ENCODE assay signal across 27 cellular contexts in the genomic region with DNA sequence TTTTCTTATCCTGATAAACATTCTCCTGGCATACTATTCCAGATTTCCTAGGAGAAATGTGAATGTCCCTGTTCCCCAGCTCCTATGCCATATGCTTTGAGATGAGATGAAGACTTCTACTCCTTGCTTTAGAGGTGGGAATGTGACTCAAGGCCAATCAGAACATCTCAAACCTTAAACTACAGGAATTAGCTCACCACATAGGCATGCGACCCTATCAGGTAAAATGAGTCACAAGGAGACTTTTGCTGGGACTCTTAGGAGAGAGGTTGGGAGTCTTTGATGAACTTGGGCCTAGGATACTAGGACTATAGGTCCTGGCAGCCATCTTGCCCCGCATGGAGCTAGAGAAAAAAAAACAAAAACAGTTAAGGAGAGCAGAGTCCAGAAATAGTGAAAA. TPM values are rescaled to one million over a fixed set of nuclear protein-coding genes. Genes with fewer than 3 reads are reported as not detected.
DNase-seq lines count a peak whose midpoint lies in the region; ATAC-seq, FAIRE-seq and TF ChIP-seq lines count a peak whose summit lies in the region.
"Had no signal": no experiment of that assay in that cellular context is flagged by ENCODE, and none has a peak within 500 bp of the region (broad histone marks: within the 10 kb centered on the region; RNA-seq: fewer than 3 reads in every experiment).

No MANE protein-coding gene starts in this region.

- H3K9me3 ChIP-seq in HCT116 (ENCODE audit: control insufficient read depth in 1 of 2, insufficient read depth in 1 of 2, low read depth in 1 of 2, low read length in 2 of 2) (no peaks in the 10 kb centered on the region), endothelial cell of umbilical vein (replicated peaks; ENCODE audit: control insufficient read depth, insufficient read depth, low read length) (no peaks in the 10 kb centered on the region), osteoblast (ENCODE audit: low read depth, low read length) (no peaks in the 10 kb centered on the region)
- H3K9me3 ChIP-seq: HAP-1, neutrophil, prostate gland, suprapubic skin had no signal

- H2AFZ ChIP-seq in HCT116 (ENCODE audit: low read depth, low read length, poor library complexity, severe bottlenecking) (peak overlapping the region; percentile 92), endothelial cell of umbilical vein (ENCODE audit: low read depth, low read length) (peak overlapping the region; percentile 48), osteoblast (ENCODE audit: low read length) (no peak overlapping the region)

- H3K9me2 ChIP-seq in HCT116 (ENCODE audit: insufficient read depth): no peaks in the 10 kb centered on the region

- no peak for FAIRE-seq in endothelial cell of umbilical vein (lab: Jason Lieb, UNC)
- FAIRE-seq: GM18507 had no signal

- H3K4me1 ChIP-seq in HCT116 (ENCODE audit: control insufficient read depth in 1 of 2, insufficient read depth in 2 of 2, low read length in 2 of 2) (peaks cover 15 to 28% of the 10 kb centered on the region in 2 experiments), endothelial cell of umbilical vein (ENCODE audit: control insufficient read depth, extremely low read depth, insufficient read depth, low read length) (peaks cover 17% of the 10 kb centered on the region), osteoblast (ENCODE audit: insufficient read depth, low read length) (peaks cover 27% of the 10 kb centered on the region)
- H3K4me1 ChIP-seq: prostate gland had no signal

- dilution Hi-C loops in endothelial cell of umbilical vein (cut with MboI; ENCODE audit: extremely low pct_ligation_motif_present, low sequenced_read_pairs): no loop called here

- no peak for TF ChIP-seq POLR2A in HCT116 (IDR thresholded peaks at IDR 0.05; ENCODE audit: borderline replicate concordance, extremely low read depth, insufficient read depth, insufficient read length)
- no peak for TF ChIP-seq POLR2A in endothelial cell of umbilical vein (IDR thresholded peaks at IDR 0.05; ENCODE audit: low read depth, low read length)

- CTCF ChIA-PET in HCT116 (lab: Charles Lee) (no interaction called here), RWPE1 (lab: Yijun Ruan, JAX) (interaction anchor here (0.5 to 0.6 kb wide), 2 partner anchors 21 to 786 kb away, joined by 4 to 7 read pairs; no protein-coding TSS in a partner anchor), endothelial cell of umbilical vein (lab: Charles Lee) (interaction anchor here (1.0 kb wide), 1 partner anchor 8 kb away, joined by 3 read pairs; no protein-coding TSS in a partner anchor)

- H3K27ac ChIP-seq in HCT116 (ENCODE audit: low read depth, low read length) (no peak overlapping the region), RWPE1 (no peak overlapping the region), endothelial cell of umbilical vein (ENCODE audit: insufficient read depth, low read depth, low read length) (no peak overlapping the region), osteoblast (ENCODE audit: low read depth, low read length) (no peak overlapping the region)
- H3K27ac ChIP-seq: neutrophil, prostate gland, suprapubic skin, WERI-Rb-1 had no signal

- H3K4me2 ChIP-seq in HCT116 (ENCODE audit: low read length) (peak overlapping the region; percentile 63), endothelial cell of umbilical vein (ENCODE audit: insufficient read depth, low read length) (peak overlapping the region; percentile 16), osteoblast (ENCODE audit: insufficient read depth, low read length) (no peak overlapping the region)

- intact Hi-C loops in HCT116 (cut with micrococcal nuclease) (no loop called here), endothelial cell of umbilical vein (cut with micrococcal nuclease) (no loop called here)

- H3K36me3 ChIP-seq in HCT116 (ENCODE audit: control insufficient read depth in 1 of 2, insufficient read depth in 2 of 2, low read length in 2 of 2) (0 out of 4 replicates have a peak, but pooled peaks cover 0 to 3% of the 10 kb centered on the region in 2 experiments), endothelial cell of umbilical vein (ENCODE audit: control insufficient read depth in 2 of 2, extremely low read depth in 1 of 2, insufficient read depth in 2 of 2, low read length in 2 of 2) (peaks cover 1 to 2% of the 10 kb centered on the region in 2 experiments), osteoblast (ENCODE audit: insufficient read depth, low read length) (no peaks in the 10 kb centered on the region)
- H3K36me3 ChIP-seq: HAP-1, neutrophil, prostate gland, suprapubic skin, WERI-Rb-1 had no signal

- no peak overlapping the region for H3K4me3 ChIP-seq in HCT116 (replicated peaks in 1 of 2; ENCODE audit: low read depth in 1 of 2, low read length in 2 of 2)
- H3K4me3 ChIP-seq in endothelial cell of umbilical vein (replicated peaks in 1 of 3; ENCODE audit: insufficient read depth in 1 of 3, low read depth in 1 of 3, low read length in 3 of 3): no peak overlapping the region
- no peak overlapping the region for H3K4me3 ChIP-seq in osteoblast (ENCODE audit: insufficient read depth, low read length)
- H3K4me3 ChIP-seq: HAP-1, prostate gland, suprapubic skin had no signal

- H3K27me3 ChIP-seq in HCT116 (ENCODE audit: insufficient read depth, low read length): no peaks in the 10 kb centered on the region
- H3K27me3 ChIP-seq in endothelial cell of umbilical vein (ENCODE audit: control insufficient read depth in 2 of 2, insufficient read depth in 2 of 2, low read length in 2 of 2): no peaks in the 10 kb centered on the region
- no peaks in the 10 kb centered on the region for H3K27me3 ChIP-seq in osteoblast (ENCODE audit: insufficient read depth, low read length)
- H3K27me3 ChIP-seq: neutrophil, suprapubic skin had no signal

- RAD21 ChIA-PET in HCT116 (lab: Charles Lee; ENCODE audit: low non-redundant PET in 1 of 2, low total read pairs in 2 of 2, uncharacterized antibody in 2 of 2, unreplicated experiment in 2 of 2): no interaction called here

- no peaks in the 10 kb centered on the region for H3K9me1 ChIP-seq in endothelial cell of umbilical vein (replicated peaks; ENCODE audit: control insufficient read depth, extremely low read depth, insufficient read depth, low read length)

- H3K79me2 ChIP-seq in HCT116 (ENCODE audit: insufficient read depth, low read length) (peaks cover 17% of the 10 kb centered on the region), endothelial cell of umbilical vein (ENCODE audit: control insufficient read depth, insufficient read depth, low read length) (peaks cover 2% of the 10 kb centered on the region), osteoblast (ENCODE audit: insufficient read depth, low read length) (peaks cover 4% of the 10 kb centered on the region)

- no peak for TF ChIP-seq RAD21 in HCT116 (IDR thresholded peaks at IDR 0.05; ENCODE audit: low read depth)

- BruUV-seq in HCT116 (replicated peaks; lab: Mats Ljungman, UMichigan) (no TSS peak), endothelial cell of umbilical vein (replicated peaks; lab: Mats Ljungman, UMichigan) (no TSS peak)

- ATAC-seq in HCT116 (peak; percentile 62), HG02938 (IDR thresholded peaks at IDR 0.05; ENCODE audit: unreplicated experiment) (no peak)
- ATAC-seq: activated naive CD8-positive, alpha-beta T cell treated with anti-CD3 and anti-CD28 coated beads, Interleukin-2, amount 50 U/mL, for 24 hours had no signal

- H4K20me1 ChIP-seq in HCT116 (ENCODE audit: insufficient read depth): no peaks in the 10 kb centered on the region
- H4K20me1 ChIP-seq in endothelial cell of umbilical vein (replicated peaks; ENCODE audit: control insufficient read depth, extremely low read depth, insufficient read depth, low read length): no peaks in the 10 kb centered on the region
- H4K20me1 ChIP-seq in osteoblast (ENCODE audit: insufficient read depth, low read length): no peaks in the 10 kb centered on the region

- peak; percentile 12 for DNase-seq in HCT116 (ENCODE audit: low read depth, low spot score)
- DNase-seq in RWPE1 (ENCODE audit: low spot score): peak; percentile 13
- DNase-seq in endothelial cell of umbilical vein (ENCODE audit: low read depth, low spot score): peak; percentile 29
- DNase-seq in osteoblast (ENCODE audit: insufficient read length, low spot score, missing footprints): peak; percentile 27
- no peak for DNase-seq in anterior cingulate cortex (lab: John Stamatoyannopoulos, UW)
- DNase-seq in HT-29 (ENCODE audit: low spot score): no peak
- no peak for DNase-seq in NCI-H146 treated with DMSO at 0.1 percent for 48 hours (lab: John Stamatoyannopoulos, UW; ENCODE audit: unreplicated experiment)
- DNase-seq: activated CD4-positive, alpha-beta T cell treated with anti-CD3 and anti-CD28 coated beads, Interleukin-2, amount 10 ng/mL, durations not matched to agents 24 days and 14 days; activated gamma-delta T cell; activated naive CD8-positive, alpha-beta T cell treated with anti-CD3 and anti-CD28 coated beads, Interleukin-2, amount 50 U/mL, for 24 hours; activated T-cell treated with anti-CD3 and anti-CD28 coated beads, Interleukin-2, amount 50 U/mL, for 24 hours; C1 segment of cervical spinal cord; DND-41; erythroblast; NCI-H1105; NCI-H2081; NCI-H345; NCI-H774; stimulated activated naive CD4-positive, alpha-beta T cell; T-helper 9 cell; WERI-Rb-1 had no signal

- POLR2A ChIA-PET in HCT116 (lab: Charles Lee) (no interaction called here), RWPE1 (lab: Yijun Ruan, JAX; ENCODE audit: low non-redundant PET) (no interaction called here), endothelial cell of umbilical vein (lab: Charles Lee) (interaction anchor here (0.7 kb wide), 1 partner anchor 14 kb away, joined by 6 read pairs; no protein-coding TSS in a partner anchor)

- TF ChIP-seq CTCF in HCT116 (IDR thresholded peaks at IDR 0.05 in 2 of 3, conservative IDR thresholded peaks at IDR 0.05 in 1 of 3; ENCODE audit: borderline replicate concordance in 1 of 3, insufficient read depth in 1 of 3, low read depth in 2 of 3, low read length in 2 of 3) (no peak), RWPE1 (conservative IDR thresholded peaks at IDR 0.05; ENCODE audit: low read depth) (no peak), endothelial cell of umbilical vein (IDR thresholded peaks at IDR 0.05; ENCODE audit: extremely low read depth in 1 of 2, insufficient read depth in 1 of 2, low read depth in 1 of 2, low read length in 2 of 2) (no peak), osteoblast (IDR thresholded peaks at IDR 0.05; ENCODE audit: extremely low read depth, low read depth, low read length) (no peak)

- H3K9ac ChIP-seq in HCT116 (ENCODE audit: low read length) (peak overlapping the region; percentile 39), endothelial cell of umbilical vein (replicated peaks; ENCODE audit: extremely low read depth, insufficient read depth, low read length) (no peak overlapping the region)

RNA-seq across cellular contexts. Expression of gene USO1, which starts 5.8 kb away (rescaled TPM):
- 72.7 TPM for total RNA-seq in HCT116 (2021; ENCODE audit: unreplicated experiment)
- polyA plus RNA-seq in HCT116 (2012): 24.2 and 28.3 TPM in 2 replicates
- 60.2 and 66.0 TPM in 2 replicates for total RNA-seq in endothelial cell of umbilical vein
- 24.4 and 29.1 TPM in 2 replicates for polyA plus RNA-seq in endothelial cell of umbilical vein
- polyA plus RNA-seq in endothelial cell of umbilical vein (2011; cell fraction: cytosol; rRNA removed): 33.9 and 37.3 TPM in 2 replicates
- 42.4 and 56.8 TPM in 2 replicates for polyA plus RNA-seq in endothelial cell of umbilical vein (2011; cell fraction: nucleus; rRNA removed)
- 46.6 and 56.1 TPM in 2 replicates for polyA plus RNA-seq in endothelial cell of umbilical vein (2012)
- 44.6 and 46.5 TPM in 2 replicates for polyA minus RNA-seq in endothelial cell of umbilical vein
- 16.1 TPM for polyA minus RNA-seq in endothelial cell of umbilical vein (2011; cell fraction: cytosol; rRNA and poly(A)+ RNA removed)
- 30.4 and 44.7 TPM in 2 replicates for polyA minus RNA-seq in endothelial cell of umbilical vein (2011; cell fraction: nucleus; rRNA and poly(A)+ RNA removed)
- total RNA-seq in osteoblast: 120 and 122 TPM in 2 replicates
- total RNA-seq in HT-29 (2014; rRNA removed; shearing (Covaris generic)): 23.4 and 24.5 TPM in 2 replicates

RNA-seq across cellular contexts. Expression of gene G3BP2, which starts 45.3 kb away (rescaled TPM):
- total RNA-seq in HCT116 (2021; ENCODE audit: unreplicated experiment): 153 TPM
- polyA plus RNA-seq in HCT116 (2012): 52.1 and 57.9 TPM in 2 replicates
- total RNA-seq in endothelial cell of umbilical vein: 180 and 194 TPM in 2 replicates
- 39.3 and 61.1 TPM in 2 replicates for polyA plus RNA-seq in endothelial cell of umbilical vein
- 69.4 and 70.4 TPM in 2 replicates for polyA plus RNA-seq in endothelial cell of umbilical vein (2011; cell fraction: cytosol; rRNA removed)
- polyA plus RNA-seq in endothelial cell of umbilical vein (2011; cell fraction: nucleus; rRNA removed): 59.9 and 70.8 TPM in 2 replicates
- 112 and 140 TPM in 2 replicates for polyA plus RNA-seq in endothelial cell of umbilical vein (2012)
- polyA minus RNA-seq in endothelial cell of umbilical vein: 89.8 and 95.8 TPM in 2 replicates
- polyA minus RNA-seq in endothelial cell of umbilical vein (2011; cell fraction: cytosol; rRNA and poly(A)+ RNA removed): 40.7 TPM
- 53.6 and 75.2 TPM in 2 replicates for polyA minus RNA-seq in endothelial cell of umbilical vein (2011; cell fraction: nucleus; rRNA and poly(A)+ RNA removed)
- 159 and 171 TPM in 2 replicates for total RNA-seq in osteoblast
- total RNA-seq in HT-29 (2014; rRNA removed; shearing (Covaris generic)): 54.0 and 59.4 TPM in 2 replicates

Comparison
In these comparisons a context has a peak if more than half of its experiments do, and no peak if none do; other contexts are left out.
1. DNase-seq: peak in HCT116 (single experiment), RWPE1 (single experiment), endothelial cell of umbilical vein (single experiment) and osteoblast (single experiment); none in anterior cingulate cortex (0 of 58), HT-29 (single experiment) and NCI-H146 treated with DMSO at 0.1 percent for 48 hours (single experiment).